ENCODE assay signal across 14 cellular contexts in genomic region chr4:86443495-86443894, GRCh38.
"Had no signal": no experiment of that assay in that cellular context is flagged by ENCODE, and none has a peak within 500 bp of the region (broad histone marks: within the 10 kb centered on the region; RNA-seq: fewer than 3 reads in every experiment).

No MANE protein-coding gene starts in this region.

- H3K36me3 ChIP-seq: esophagus squamous epithelium, heart left ventricle, thyroid gland, uterus had no signal

- H3K36me3 Mint-ChIP-seq: activated naive CD4-positive, alpha-beta T cell treated with anti-CD3 and anti-CD28 coated beads, Interleukin-2, amount 50 U/mL, for 72 hours; memory B cell had no signal

- H3K4me3 Mint-ChIP-seq: memory B cell; stimulated activated naive CD8-positive, alpha-beta T cell treated with anti-CD3 and anti-CD28 coated beads, Interleukin-15, amount 100 ng/mL, for 72 hours had no signal

- DNase-seq: activated CD4-positive, alpha-beta T cell treated with anti-CD3 and anti-CD28 coated beads, Interleukin-2, amount 50 U/mL, for 1 hour; amniotic stem cell; esophagus squamous epithelium; foreskin melanocyte; heart left ventricle; stimulated activated CD4-positive, alpha-beta T cell treated with anti-CD3 and anti-CD28 coated beads, Interleukin-15, amount 100 ng/mL, for 24 hours; stimulated activated CD4-positive, alpha-beta T cell treated with anti-CD3 and anti-CD28 coated beads, Interleukin-4, amount 100 ng/mL, for 24 hours; stimulated activated naive CD8-positive, alpha-beta T cell treated with anti-CD3 and anti-CD28 coated beads, Interleukin-15, amount 100 ng/mL, for 72 hours; T-helper 1 cell; thyroid gland; uterus had no signal

- ATAC-seq: activated naive CD4-positive, alpha-beta T cell treated with anti-CD3 and anti-CD28 coated beads, Interleukin-2, amount 50 U/mL, for 72 hours; heart left ventricle; stimulated activated naive CD8-positive, alpha-beta T cell treated with anti-CD3 and anti-CD28 coated beads, Interleukin-15, amount 100 ng/mL, for 72 hours had no signal

- H3K4me3 ChIP-seq: esophagus squamous epithelium, heart left ventricle, thyroid gland, uterus had no signal

- H3K27ac Mint-ChIP-seq: activated naive CD4-positive, alpha-beta T cell treated with anti-CD3 and anti-CD28 coated beads, Interleukin-2, amount 50 U/mL, for 72 hours; memory B cell; stimulated activated naive CD8-positive, alpha-beta T cell treated with anti-CD3 and anti-CD28 coated beads, Interleukin-15, amount 100 ng/mL, for 72 hours had no signal

- H3K27me3 ChIP-seq: esophagus squamous epithelium, heart left ventricle, thyroid gland, uterus had no signal

- H3K27ac ChIP-seq: esophagus squamous epithelium, heart left ventricle, parathyroid adenoma, thyroid gland, uterus had no signal

- H3K9me3 ChIP-seq: thyroid gland, uterus had no signal

- H3K4me1 Mint-ChIP-seq: stimulated activated naive CD8-positive, alpha-beta T cell treated with anti-CD3 and anti-CD28 coated beads, Interleukin-15, amount 100 ng/mL, for 72 hours had no signal

- H3K4me1 ChIP-seq: heart left ventricle, parathyroid adenoma, thyroid gland had no signal

- H3K9ac ChIP-seq: parathyroid adenoma had no signal
